Comparison of ENCODE assay signal across 12 cellular contexts in genomic region chr6:157953580-157954091, GRCh38. TPM values are rescaled to one million over a fixed set of nuclear protein-coding genes. Genes with fewer than 3 reads are reported as not detected.
A peak's percentile ranks its signal among the peaks of the same experiment; 100 is the strongest.
DNase-seq lines count a peak whose midpoint lies in the region; FAIRE-seq and TF ChIP-seq lines count a peak whose summit lies in the region.
"Had no signal": no experiment of that assay in that cellular context is flagged by ENCODE, and none has a peak within 500 bp of the region (broad histone marks: within the 10 kb centered on the region; RNA-seq: fewer than 3 reads in every experiment).

No MANE protein-coding gene starts in this region.

- TF ChIP-seq EP300 in ovary (IDR thresholded peaks at IDR 0.05) = no peak

- H3K4me2 ChIP-seq in endothelial cell of umbilical vein (ENCODE audit: insufficient read depth, low read length) = no peak overlapping the region

- H3K27me3 ChIP-seq in endothelial cell of umbilical vein (ENCODE audit: control insufficient read depth in 2 of 2, insufficient read depth in 2 of 2, low read length in 2 of 2) = no peaks in the 10 kb centered on the region
- no peaks in the 10 kb centered on the region for H3K27me3 ChIP-seq in ovary

- H3K9ac ChIP-seq in endothelial cell of umbilical vein (replicated peaks; ENCODE audit: extremely low read depth, insufficient read depth, low read length) = no peak overlapping the region

- DNase-seq in Calu3 (no peak), NCI-H146 treated with DMSO at 0.1 percent for 48 hours (lab: John Stamatoyannopoulos, UW; ENCODE audit: unreplicated experiment) (peak; percentile 74), endothelial cell of umbilical vein (ENCODE audit: low read depth, low spot score) (peak; percentile 38), ovary (no peak), NOMO-1 treated with dmso at 0.1 percent for 144 hours (lab: John Stamatoyannopoulos, UW; ENCODE audit: unreplicated experiment) (no peak), activated T-cell treated with anti-CD3 and anti-CD28 coated beads for 4 hours (no peak), caudate nucleus (lab: John Stamatoyannopoulos, UW) (no peak)
- no peak for DNase-seq in activated CD4-positive, alpha-beta T cell treated with anti-CD3 and anti-CD28 coated beads, Interleukin-2, amount 10 ng/mL, durations not matched to agents 24 days and 14 days
- DNase-seq: activated CD4-positive, alpha-beta T cell treated with anti-CD3 and anti-CD28 coated beads for 48 hours; activated naive CD8-positive, alpha-beta T cell treated with anti-CD3 and anti-CD28 coated beads, Interleukin-2, amount 10 ng/mL, durations not matched to agents 7 days and 5 days; NCI-H2081 had no signal

- dilution Hi-C loops in endothelial cell of umbilical vein (cut with MboI; ENCODE audit: extremely low pct_ligation_motif_present, low sequenced_read_pairs) = no loop called here

- H3K27me3 Mint-ChIP-seq in Calu3 (ENCODE audit: unreplicated experiment) = no peaks in the 10 kb centered on the region
- peaks cover 22% of the 10 kb centered on the region for H3K27me3 Mint-ChIP-seq in activated CD4-positive, alpha-beta T cell treated with anti-CD3 and anti-CD28 coated beads, Interleukin-2, amount 10 ng/mL, durations not matched to agents 24 days and 14 days

- H3K36me3 ChIP-seq in endothelial cell of umbilical vein (ENCODE audit: control insufficient read depth in 2 of 2, extremely low read depth in 1 of 2, insufficient read depth in 2 of 2, low read length in 2 of 2) (no peaks in the 10 kb centered on the region), ovary (no peaks in the 10 kb centered on the region)

- H3K9me1 ChIP-seq in endothelial cell of umbilical vein (replicated peaks; ENCODE audit: control insufficient read depth, extremely low read depth, insufficient read depth, low read length) = no peaks in the 10 kb centered on the region

- no peaks in the 10 kb centered on the region for H3K79me2 ChIP-seq in endothelial cell of umbilical vein (ENCODE audit: control insufficient read depth, insufficient read depth, low read length)

- peaks cover 1% of the 10 kb centered on the region for H3K9me3 Mint-ChIP-seq in Calu3 (ENCODE audit: low read depth, unreplicated experiment)
- peaks cover 3% of the 10 kb centered on the region for H3K9me3 Mint-ChIP-seq in activated CD4-positive, alpha-beta T cell treated with anti-CD3 and anti-CD28 coated beads, Interleukin-2, amount 10 ng/mL, durations not matched to agents 24 days and 14 days

- H3K4me1 ChIP-seq in endothelial cell of umbilical vein (ENCODE audit: control insufficient read depth, extremely low read depth, insufficient read depth, low read length) (peaks cover 4% of the 10 kb centered on the region), ovary (ENCODE audit: insufficient read depth) (peaks cover 5% of the 10 kb centered on the region)

- no peak for FAIRE-seq in endothelial cell of umbilical vein (lab: Jason Lieb, UNC)

- CTCF ChIA-PET in Calu3 (lab: Charles Lee) (interaction anchor here (0.5 to 1.7 kb wide), 4 partner anchors 29 to 119 kb away, joined by 3 to 5 read pairs (median 4); no protein-coding TSS in a partner anchor), endothelial cell of umbilical vein (lab: Charles Lee) (interaction anchor here (0.8 to 2.3 kb wide), 4 partner anchors 9 to 119 kb away, joined by 3 to 5 read pairs (median 4); no protein-coding TSS in a partner anchor)

- 50 to 60% (median 54%) methylated on average over 7 of the region's 7 CpGs for WGBS in ovary, 3 donors

- no peak overlapping the region for H2AFZ ChIP-seq in endothelial cell of umbilical vein (ENCODE audit: low read depth, low read length)

- no peak overlapping the region for H3K27ac ChIP-seq in endothelial cell of umbilical vein (ENCODE audit: insufficient read depth, low read depth, low read length)
- H3K27ac ChIP-seq in ovary = no peak overlapping the region
- no peak overlapping the region for H3K27ac ChIP-seq in caudate nucleus (ENCODE audit: low read depth, low read length)
- H3K27ac ChIP-seq: C4-2B had no signal

- H4K20me1 ChIP-seq in endothelial cell of umbilical vein (replicated peaks; ENCODE audit: control insufficient read depth, extremely low read depth, insufficient read depth, low read length) = no peaks in the 10 kb centered on the region

- H3K27ac Mint-ChIP-seq in Calu3 (ENCODE audit: unreplicated experiment) = peak overlapping the region; percentile 74
- no peak overlapping the region for H3K27ac Mint-ChIP-seq in activated CD4-positive, alpha-beta T cell treated with anti-CD3 and anti-CD28 coated beads, Interleukin-2, amount 10 ng/mL, durations not matched to agents 24 days and 14 days
- H3K27ac Mint-ChIP-seq: activated naive CD8-positive, alpha-beta T cell treated with anti-CD3 and anti-CD28 coated beads, Interleukin-2, amount 10 ng/mL, durations not matched to agents 7 days and 5 days had no signal

- H3K9me3 ChIP-seq in endothelial cell of umbilical vein (replicated peaks; ENCODE audit: control insufficient read depth, insufficient read depth, low read length) = no peaks in the 10 kb centered on the region
- no peaks in the 10 kb centered on the region for H3K9me3 ChIP-seq in ovary

- H3K4me1 Mint-ChIP-seq in Calu3 (ENCODE audit: low read depth, unreplicated experiment) = peaks cover 26% of the 10 kb centered on the region
- peaks cover 4% of the 10 kb centered on the region for H3K4me1 Mint-ChIP-seq in activated CD4-positive, alpha-beta T cell treated with anti-CD3 and anti-CD28 coated beads, Interleukin-2, amount 10 ng/mL, durations not matched to agents 24 days and 14 days

- H3K4me3 ChIP-seq in endothelial cell of umbilical vein (replicated peaks in 1 of 3; ENCODE audit: insufficient read depth in 1 of 3, low read depth in 1 of 3, low read length in 3 of 3) = no peak overlapping the region
- H3K4me3 ChIP-seq in ovary = peak overlapping the region; percentile 18

- TF ChIP-seq CTCF in Calu3 (IDR thresholded peaks at IDR 0.05; ENCODE audit: unreplicated experiment) = no peak
- TF ChIP-seq CTCF in endothelial cell of umbilical vein (IDR thresholded peaks at IDR 0.05; ENCODE audit: extremely low read depth in 1 of 2, insufficient read depth in 1 of 2, low read depth in 1 of 2, low read length in 2 of 2) = no peak
- TF ChIP-seq CTCF in ovary (IDR thresholded peaks at IDR 0.05) = no peak

- BruUV-seq in Calu3 (replicated peaks; lab: Mats Ljungman, UMichigan) = no TSS peak
- no TSS peak for BruUV-seq in endothelial cell of umbilical vein (replicated peaks; lab: Mats Ljungman, UMichigan)

- intact Hi-C loops in Calu3 (cut with micrococcal nuclease; ENCODE audit: unreplicated experiment) (no loop called here), endothelial cell of umbilical vein (cut with micrococcal nuclease) (no loop called here), ovary (cut with DNase I) (no loop called here)
- intact Hi-C loops in activated CD4-positive, alpha-beta T cell treated with anti-CD3 and anti-CD28 coated beads, Interleukin-2, amount 10 ng/mL, durations not matched to agents 24 days and 14 days (cut with micrococcal nuclease) = no loop called here

- POLR2A ChIA-PET in endothelial cell of umbilical vein (lab: Charles Lee) = no interaction called here

- TF ChIP-seq POLR2A in endothelial cell of umbilical vein (IDR thresholded peaks at IDR 0.05; ENCODE audit: low read depth, low read length) (no peak), ovary (IDR thresholded peaks at IDR 0.05) (no peak)

- H3K36me3 Mint-ChIP-seq in Calu3 (ENCODE audit: insufficient read depth, unreplicated experiment) = peaks cover 11% of the 10 kb centered on the region
- H3K36me3 Mint-ChIP-seq in activated CD4-positive, alpha-beta T cell treated with anti-CD3 and anti-CD28 coated beads, Interleukin-2, amount 10 ng/mL, durations not matched to agents 24 days and 14 days (ENCODE audit: low read depth) = peaks cover 4% of the 10 kb centered on the region

- H3K4me3 Mint-ChIP-seq in Calu3 (ENCODE audit: low read depth, unreplicated experiment) = no peak overlapping the region
- H3K4me3 Mint-ChIP-seq in activated CD4-positive, alpha-beta T cell treated with anti-CD3 and anti-CD28 coated beads, Interleukin-2, amount 10 ng/mL, durations not matched to agents 24 days and 14 days = no peak overlapping the region
- H3K4me3 Mint-ChIP-seq: activated naive CD8-positive, alpha-beta T cell treated with anti-CD3 and anti-CD28 coated beads, Interleukin-2, amount 10 ng/mL, durations not matched to agents 7 days and 5 days had no signal

TF ChIP-seq in endothelial cell of umbilical vein, 7 proteins besides CTCF, POLR2A, EP300 and RAD21:
- TF ChIP-seq FOS (IDR thresholded peaks at IDR 0.05; ENCODE audit: borderline replicate concordance, insufficient read depth, low read length) = no peak
- no peak for TF ChIP-seq GATA2 (IDR thresholded peaks at IDR 0.05; ENCODE audit: insufficient read depth, insufficient read length, low read depth, low read length)

RNA-seq across cellular contexts. Expression of gene SYNJ2, which starts 28.0 kb away (rescaled TPM):
- 26.8 and 29.1 TPM in 2 replicates for total RNA-seq in Calu3 (2022)
- total RNA-seq in endothelial cell of umbilical vein = 71.8 and 78.2 TPM in 2 replicates
- 32.4 and 35.1 TPM in 2 replicates for polyA plus RNA-seq in endothelial cell of umbilical vein
- 42.1 and 44.6 TPM in 2 replicates for polyA plus RNA-seq in endothelial cell of umbilical vein (2011; cell fraction: cytosol; rRNA removed)
- 85.0 and 90.0 TPM in 2 replicates for polyA plus RNA-seq in endothelial cell of umbilical vein (2011; cell fraction: nucleus; rRNA removed)
- polyA plus RNA-seq in endothelial cell of umbilical vein (2012) = 28.3 and 54.5 TPM in 2 replicates
- polyA minus RNA-seq in endothelial cell of umbilical vein = 76.8 and 82.3 TPM in 2 replicates
- polyA minus RNA-seq in endothelial cell of umbilical vein (2011; cell fraction: cytosol; rRNA and poly(A)+ RNA removed) = 12.2 TPM
- 77.9 and 82.2 TPM in 2 replicates for polyA minus RNA-seq in endothelial cell of umbilical vein (2011; cell fraction: nucleus; rRNA and poly(A)+ RNA removed)
- total RNA-seq in ovary = 10 to 100 TPM in 4 of 7 donors, 1 to 10 TPM in 3; 4.5 to 18.7 (median 10.0) TPM
- 1 to 10 TPM; 3.6 to 7.5 TPM for polyA plus RNA-seq in ovary
- 22.2 and 24.3 TPM in 2 replicates for total RNA-seq in activated CD4-positive, alpha-beta T cell treated with anti-CD3 and anti-CD28 coated beads, Interleukin-2, amount 10 ng/mL, durations not matched to agents 24 days and 14 days

Comparison
In these comparisons a context has a peak if more than half of its experiments do, and no peak if none do; other contexts are left out.
1. DNase-seq: peak in NCI-H146 treated with DMSO at 0.1 percent for 48 hours (single experiment) and endothelial cell of umbilical vein (single experiment); none in Calu3 (single experiment), ovary (0 of 5), NOMO-1 treated with dmso at 0.1 percent for 144 hours (single experiment), activated T-cell treated with anti-CD3 and anti-CD28 coated beads for 4 hours (single experiment), activated CD4-positive, alpha-beta T cell treated with anti-CD3 and anti-CD28 coated beads, Interleukin-2, amount 10 ng/mL, durations not matched to agents 24 days and 14 days (single experiment) and caudate nucleus (0 of 61).